Comparison of ENCODE assay signal across 16 cellular contexts in genomic region chr2:230767862-230768388, GRCh38. TPM values are rescaled to one million over a fixed set of nuclear protein-coding genes. Genes with fewer than 3 reads are reported as not detected.
DNase-seq lines count a peak whose midpoint lies in the region; ATAC-seq and TF ChIP-seq lines count a peak whose summit lies in the region.
"Had no signal": no experiment of that assay in that cellular context is flagged by ENCODE, and none has a peak within 500 bp of the region (broad histone marks: within the 10 kb centered on the region; RNA-seq: fewer than 3 reads in every experiment).

No MANE protein-coding gene starts in this region.

- POLR2A ChIA-PET in activated CD8-positive, alpha-beta T cell treated with anti-CD3 and anti-CD28 coated beads for 36 hours (lab: Charles Lee) = interaction anchor here (1.2 to 1.5 kb wide), 2 partner anchors 26 to 31 kb away, joined by 4 to 5 read pairs; no protein-coding TSS in a partner anchor
- POLR2A ChIA-PET in activated CD8-positive, alpha-beta T cell treated with anti-CD3 and anti-CD28 coated beads, Interleukin-2, amount 10 ng/mL, durations not matched to agents 7 days and 5 days (lab: Charles Lee) = interaction anchor here (0.6 to 1.1 kb wide), 2 partner anchors 45 to 54 kb away, joined by 3 to 5 read pairs; no protein-coding TSS in a partner anchor

- H3K9me3 Mint-ChIP-seq in activated CD8-positive, alpha-beta T cell treated with anti-CD3 and anti-CD28 coated beads for 36 hours = no peaks in the 10 kb centered on the region
- H3K9me3 Mint-ChIP-seq in activated CD8-positive, alpha-beta T cell treated with anti-CD3 and anti-CD28 coated beads, Interleukin-2, amount 10 ng/mL, durations not matched to agents 7 days and 5 days (ENCODE audit: insufficient read depth) = no peaks in the 10 kb centered on the region
- no peaks in the 10 kb centered on the region for H3K9me3 Mint-ChIP-seq in stimulated activated naive CD8-positive, alpha-beta T cell treated with anti-CD3 and anti-CD28 coated beads, Interleukin-15, Interleukin-2, amounts not matched to agents 100 ng/mL and 50 ng/mL, for 24 hours
- peaks cover 5% of the 10 kb centered on the region for H3K9me3 Mint-ChIP-seq in activated T-helper 2 cell treated with anti-CD3 and anti-CD28 coated beads, Interferon-gamma antibody, Interleukin-2, Interleukin-4, amounts not matched to agents 10 μg/mL and 5 μg/mL and 100 μg/mL, durations not matched to agents 14 hours and 24 hours and 36 hours
- no peaks in the 10 kb centered on the region for H3K9me3 Mint-ChIP-seq in stimulated activated memory B cell treated with anti-CD40 and anti-IgM and Interleukin-4, amounts not matched to agents 10 μg/mL and 1 μg/mL and 100 μg/mL, for 72 hours

- H3K4me1 Mint-ChIP-seq in activated CD8-positive, alpha-beta T cell treated with anti-CD3 and anti-CD28 coated beads for 36 hours (ENCODE audit: low read depth) = peaks cover 76% of the 10 kb centered on the region
- peaks cover 54% of the 10 kb centered on the region for H3K4me1 Mint-ChIP-seq in activated CD8-positive, alpha-beta T cell treated with anti-CD3 and anti-CD28 coated beads, Interleukin-2, amount 10 ng/mL, durations not matched to agents 7 days and 5 days (ENCODE audit: low read depth)
- H3K4me1 Mint-ChIP-seq in stimulated activated naive CD8-positive, alpha-beta T cell treated with anti-CD3 and anti-CD28 coated beads, Interleukin-15, Interleukin-2, amounts not matched to agents 100 ng/mL and 50 ng/mL, for 24 hours (ENCODE audit: low read depth) = peaks cover 77% of the 10 kb centered on the region
- peaks cover 69% of the 10 kb centered on the region for H3K4me1 Mint-ChIP-seq in activated T-helper 2 cell treated with anti-CD3 and anti-CD28 coated beads, Interferon-gamma antibody, Interleukin-2, Interleukin-4, amounts not matched to agents 10 μg/mL and 5 μg/mL and 100 μg/mL, durations not matched to agents 14 hours and 24 hours and 36 hours (ENCODE audit: low read depth)
- H3K4me1 Mint-ChIP-seq in stimulated activated memory B cell treated with anti-CD40 and anti-IgM and Interleukin-4, amounts not matched to agents 10 μg/mL and 1 μg/mL and 100 μg/mL, for 72 hours = peaks cover 55% of the 10 kb centered on the region

- no peak for ATAC-seq in activated CD8-positive, alpha-beta T cell treated with anti-CD3 and anti-CD28 coated beads for 36 hours
- no peak for ATAC-seq in activated CD8-positive, alpha-beta T cell treated with anti-CD3 and anti-CD28 coated beads, Interleukin-2, amount 10 ng/mL, durations not matched to agents 7 days and 5 days
- ATAC-seq in stimulated activated naive CD8-positive, alpha-beta T cell treated with anti-CD3 and anti-CD28 coated beads, Interleukin-15, Interleukin-2, amounts not matched to agents 100 U/mL and 50 U/mL, for 24 hours = no peak
- no peak for ATAC-seq in stimulated activated memory B cell treated with anti-CD40 and anti-IgM and Interleukin-4, amounts not matched to agents 10 μg/mL and 1 μg/mL and 100 μg/mL, for 72 hours
- ATAC-seq: HCT116 had no signal

- H3K27ac Mint-ChIP-seq in activated CD8-positive, alpha-beta T cell treated with anti-CD3 and anti-CD28 coated beads for 36 hours = peak overlapping the region; percentile 44
- H3K27ac Mint-ChIP-seq in activated CD8-positive, alpha-beta T cell treated with anti-CD3 and anti-CD28 coated beads, Interleukin-2, amount 10 ng/mL, durations not matched to agents 7 days and 5 days = no peak overlapping the region
- H3K27ac Mint-ChIP-seq in stimulated activated naive CD8-positive, alpha-beta T cell treated with anti-CD3 and anti-CD28 coated beads, Interleukin-15, Interleukin-2, amounts not matched to agents 100 ng/mL and 50 ng/mL, for 24 hours = peak overlapping the region; percentile 32
- peak overlapping the region; percentile 9 for H3K27ac Mint-ChIP-seq in activated T-helper 2 cell treated with anti-CD3 and anti-CD28 coated beads, Interferon-gamma antibody, Interleukin-2, Interleukin-4, amounts not matched to agents 10 μg/mL and 5 μg/mL and 100 μg/mL, durations not matched to agents 14 hours and 24 hours and 36 hours
- H3K27ac Mint-ChIP-seq in stimulated activated memory B cell treated with anti-CD40 and anti-IgM and Interleukin-4, amounts not matched to agents 10 μg/mL and 1 μg/mL and 100 μg/mL, for 72 hours = peak overlapping the region; percentile 42

- DNase-seq in activated CD8-positive, alpha-beta T cell treated with anti-CD3 and anti-CD28 coated beads for 36 hours = no peak
- DNase-seq in activated CD8-positive, alpha-beta T cell treated with anti-CD3 and anti-CD28 coated beads, Interleukin-2, amount 10 ng/mL, durations not matched to agents 7 days and 5 days = no peak
- no peak for DNase-seq in stimulated activated naive CD8-positive, alpha-beta T cell treated with anti-CD3 and anti-CD28 coated beads, Interleukin-15, Interleukin-2, amounts not matched to agents 100 U/mL and 50 U/mL, for 24 hours
- DNase-seq in activated T-helper 2 cell treated with anti-CD3 and anti-CD28 coated beads, Interferon-gamma antibody, Interleukin-2, Interleukin-4, amounts not matched to agents 10 μg/mL and 5 μg/mL and 100 μg/mL, durations not matched to agents 14 hours and 24 hours and 36 hours (ENCODE audit: low spot score) = no peak
- DNase-seq in NOMO-1 treated with DMSO at 0.1 percent for 48 hours (lab: John Stamatoyannopoulos, UW; ENCODE audit: unreplicated experiment) = no peak
- no peak for DNase-seq in cortex of kidney (lab: John Stamatoyannopoulos, UW)
- DNase-seq: AML-193, DND-41, GDM1, Kasumi-1, NCI-H1930, NCI-H2171, NCI-H774 had no signal

- TF ChIP-seq CTCF in activated CD8-positive, alpha-beta T cell treated with anti-CD3 and anti-CD28 coated beads for 36 hours (IDR thresholded peaks at IDR 0.05) = no peak

- H3K4me3 Mint-ChIP-seq in activated CD8-positive, alpha-beta T cell treated with anti-CD3 and anti-CD28 coated beads for 36 hours = no peak overlapping the region
- H3K4me3 Mint-ChIP-seq in activated CD8-positive, alpha-beta T cell treated with anti-CD3 and anti-CD28 coated beads, Interleukin-2, amount 10 ng/mL, durations not matched to agents 7 days and 5 days = no peak overlapping the region
- no peak overlapping the region for H3K4me3 Mint-ChIP-seq in stimulated activated naive CD8-positive, alpha-beta T cell treated with anti-CD3 and anti-CD28 coated beads, Interleukin-15, Interleukin-2, amounts not matched to agents 100 ng/mL and 50 ng/mL, for 24 hours
- H3K4me3 Mint-ChIP-seq in activated T-helper 2 cell treated with anti-CD3 and anti-CD28 coated beads, Interferon-gamma antibody, Interleukin-2, Interleukin-4, amounts not matched to agents 10 μg/mL and 5 μg/mL and 100 μg/mL, durations not matched to agents 14 hours and 24 hours and 36 hours (ENCODE audit: low read depth) = no peak overlapping the region
- H3K4me3 Mint-ChIP-seq in stimulated activated memory B cell treated with anti-CD40 and anti-IgM and Interleukin-4, amounts not matched to agents 10 μg/mL and 1 μg/mL and 100 μg/mL, for 72 hours = no peak overlapping the region

- H3K36me3 Mint-ChIP-seq in activated CD8-positive, alpha-beta T cell treated with anti-CD3 and anti-CD28 coated beads for 36 hours (ENCODE audit: low read depth) = peaks cover 73% of the 10 kb centered on the region
- peaks cover 77% of the 10 kb centered on the region for H3K36me3 Mint-ChIP-seq in activated CD8-positive, alpha-beta T cell treated with anti-CD3 and anti-CD28 coated beads, Interleukin-2, amount 10 ng/mL, durations not matched to agents 7 days and 5 days (ENCODE audit: low read depth)
- H3K36me3 Mint-ChIP-seq in stimulated activated naive CD8-positive, alpha-beta T cell treated with anti-CD3 and anti-CD28 coated beads, Interleukin-15, Interleukin-2, amounts not matched to agents 100 ng/mL and 50 ng/mL, for 24 hours (ENCODE audit: low read depth) = peaks cover 67% of the 10 kb centered on the region
- peaks cover 80% of the 10 kb centered on the region for H3K36me3 Mint-ChIP-seq in activated T-helper 2 cell treated with anti-CD3 and anti-CD28 coated beads, Interferon-gamma antibody, Interleukin-2, Interleukin-4, amounts not matched to agents 10 μg/mL and 5 μg/mL and 100 μg/mL, durations not matched to agents 14 hours and 24 hours and 36 hours (ENCODE audit: low read depth)
- H3K36me3 Mint-ChIP-seq in stimulated activated memory B cell treated with anti-CD40 and anti-IgM and Interleukin-4, amounts not matched to agents 10 μg/mL and 1 μg/mL and 100 μg/mL, for 72 hours = peaks cover 75% of the 10 kb centered on the region

- intact Hi-C loops in activated CD8-positive, alpha-beta T cell treated with anti-CD3 and anti-CD28 coated beads for 36 hours (cut with micrococcal nuclease) = no loop called here
- intact Hi-C loops in activated T-helper 2 cell treated with anti-CD3 and anti-CD28 coated beads, Interferon-gamma antibody, Interleukin-2, Interleukin-4, amounts not matched to agents 10 μg/mL and 5 μg/mL and 100 μg/mL, durations not matched to agents 14 hours and 24 hours and 36 hours (cut with micrococcal nuclease) = no loop called here

- CTCF ChIA-PET in activated CD8-positive, alpha-beta T cell treated with anti-CD3 and anti-CD28 coated beads for 36 hours (lab: Charles Lee) = interaction anchor here (1.0 to 2.6 kb wide), 4 partner anchors 10 to 443 kb away, joined by 3 to 10 read pairs (median 3); no protein-coding TSS in a partner anchor
- CTCF ChIA-PET in activated CD8-positive, alpha-beta T cell treated with anti-CD3 and anti-CD28 coated beads, Interleukin-2, amount 10 ng/mL, durations not matched to agents 7 days and 5 days (lab: Charles Lee) = interaction anchor here (1.2 to 2.1 kb wide), 2 partner anchors 24 to 31 kb away, joined by 3 to 9 read pairs; no protein-coding TSS in a partner anchor

- H3K27me3 Mint-ChIP-seq in activated CD8-positive, alpha-beta T cell treated with anti-CD3 and anti-CD28 coated beads for 36 hours = no peaks in the 10 kb centered on the region
- H3K27me3 Mint-ChIP-seq in activated CD8-positive, alpha-beta T cell treated with anti-CD3 and anti-CD28 coated beads, Interleukin-2, amount 10 ng/mL, durations not matched to agents 7 days and 5 days (ENCODE audit: low read depth) = no peaks in the 10 kb centered on the region
- no peaks in the 10 kb centered on the region for H3K27me3 Mint-ChIP-seq in stimulated activated naive CD8-positive, alpha-beta T cell treated with anti-CD3 and anti-CD28 coated beads, Interleukin-15, Interleukin-2, amounts not matched to agents 100 ng/mL and 50 ng/mL, for 24 hours
- no peaks in the 10 kb centered on the region for H3K27me3 Mint-ChIP-seq in activated T-helper 2 cell treated with anti-CD3 and anti-CD28 coated beads, Interferon-gamma antibody, Interleukin-2, Interleukin-4, amounts not matched to agents 10 μg/mL and 5 μg/mL and 100 μg/mL, durations not matched to agents 14 hours and 24 hours and 36 hours (ENCODE audit: low read depth)
- no peaks in the 10 kb centered on the region for H3K27me3 Mint-ChIP-seq in stimulated activated memory B cell treated with anti-CD40 and anti-IgM and Interleukin-4, amounts not matched to agents 10 μg/mL and 1 μg/mL and 100 μg/mL, for 72 hours

RNA-seq across cellular contexts. Expression of gene CAB39, which starts 55.3 kb away (rescaled TPM):
- 100 to 1,000 TPM; 119 to 120 TPM for total RNA-seq in activated CD8-positive, alpha-beta T cell treated with anti-CD3 and anti-CD28 coated beads for 36 hours
- total RNA-seq in activated CD8-positive, alpha-beta T cell treated with anti-CD3 and anti-CD28 coated beads, Interleukin-2, amount 10 ng/mL, durations not matched to agents 7 days and 5 days = 100 to 1,000 TPM; 175 to 178 TPM
- total RNA-seq in activated T-helper 2 cell treated with anti-CD3 and anti-CD28 coated beads, Interferon-gamma antibody, Interleukin-2, Interleukin-4, amounts not matched to agents 10 μg/mL and 5 μg/mL and 100 μg/mL, durations not matched to agents 14 hours and 24 hours and 36 hours = 173 and 176 TPM in 2 replicates
